Comparison of ENCODE assay signal across 9 cellular contexts in the genomic region with DNA sequence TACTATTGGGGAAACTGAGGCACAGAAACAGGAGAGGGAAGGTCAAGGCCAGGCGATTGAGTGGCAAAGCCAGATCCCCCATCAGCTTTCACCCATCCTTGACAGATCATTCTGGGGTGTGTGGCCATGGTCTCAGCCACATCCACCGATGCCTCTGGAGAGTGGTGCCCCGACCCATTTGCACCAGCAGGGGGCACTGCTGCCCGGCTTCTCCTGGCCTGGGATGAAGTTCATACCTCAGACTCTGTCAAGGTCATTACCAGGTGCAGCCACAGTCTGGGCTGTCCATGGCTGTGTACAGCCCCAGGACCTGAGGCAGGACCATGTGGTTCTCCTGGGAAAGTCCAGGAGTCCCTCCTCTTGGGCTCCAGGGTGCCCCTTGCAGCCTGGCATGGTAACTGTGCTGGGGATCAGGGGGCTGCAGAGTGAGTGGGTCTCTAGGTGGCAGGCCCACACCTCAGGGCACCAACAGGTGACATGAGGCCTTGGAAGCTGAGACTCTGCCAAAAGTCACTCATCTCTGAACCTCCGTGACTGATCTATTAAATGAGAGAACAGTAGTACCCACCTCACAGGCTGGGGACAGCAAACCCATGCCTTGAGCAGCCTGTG.
A peak's percentile ranks its signal among the peaks of the same experiment; 100 is the strongest.
DNase-seq lines count a peak whose midpoint lies in the region; ATAC-seq, FAIRE-seq and TF ChIP-seq lines count a peak whose summit lies in the region.
"Had no signal": no experiment of that assay in that cellular context is flagged by ENCODE, and none has a peak within 500 bp of the region (broad histone marks: within the 10 kb centered on the region; RNA-seq: fewer than 3 reads in every experiment).

No MANE protein-coding gene starts in this region.

- DNase-seq in D721Med (ENCODE audit: insufficient read length, low spot score) (peak; percentile 94), SJCRH30 (peak; percentile 34 to 69), cardiac muscle cell (ENCODE audit: low read depth in 1 of 2, low spot score in 1 of 2) (peak; percentile 49 to 85), retinal pigment epithelial cell (ENCODE audit: low read depth) (no peak), T1000 (lab: John Stamatoyannopoulos, UW) (no peak)
- peak; percentile 56 to 69 (median 59) for DNase-seq in activated naive CD4-positive, alpha-beta T cell (lab: John Stamatoyannopoulos, UW)

- H3K4me3 ChIP-seq in SJCRH30 (no peak overlapping the region), cardiac muscle cell (no peak overlapping the region), retinal pigment epithelial cell (ENCODE audit: low read length) (no peak overlapping the region)

- no peak overlapping the region for H3K27ac ChIP-seq in SJCRH30
- H3K27ac ChIP-seq in cardiac muscle cell, result no peak overlapping the region

- FAIRE-seq in D721Med (lab: Jason Lieb, UNC), result no peak
- FAIRE-seq: TTC549 had no signal

- H3K9me3 ChIP-seq in SJCRH30 (replicated peaks), result no peaks in the 10 kb centered on the region
- H3K9me3 ChIP-seq in cardiac muscle cell (ENCODE audit: low read depth), result no peaks in the 10 kb centered on the region

- H3K4me1 ChIP-seq in SJCRH30, result no peaks in the 10 kb centered on the region
- H3K4me1 ChIP-seq in cardiac muscle cell (ENCODE audit: low read depth), result peaks cover 19% of the 10 kb centered on the region

- ATAC-seq in HG02981 (IDR thresholded peaks at IDR 0.05; ENCODE audit: unreplicated experiment) (peak; percentile 63), GM18858 (IDR thresholded peaks at IDR 0.05; ENCODE audit: unreplicated experiment) (no peak)

- TF ChIP-seq CTCF in D721Med (IDR thresholded peaks at IDR 0.05; ENCODE audit: insufficient read depth, missing control alignments) (peak; percentile 70), cardiac muscle cell (IDR thresholded peaks at IDR 0.05; ENCODE audit: low read depth, low read length) (peak; percentile 82), retinal pigment epithelial cell (conservative IDR thresholded peaks at IDR 0.05; ENCODE audit: low read depth, low read length) (peak; percentile 89)

- no peaks in the 10 kb centered on the region for H3K36me3 ChIP-seq in SJCRH30
- no peaks in the 10 kb centered on the region for H3K36me3 ChIP-seq in cardiac muscle cell

- H3K27me3 ChIP-seq in SJCRH30, result no peaks in the 10 kb centered on the region
- peaks cover 3% of the 10 kb centered on the region for H3K27me3 ChIP-seq in cardiac muscle cell

Comparison
In these comparisons a context has a peak if more than half of its experiments do, and no peak if none do; other contexts are left out.
1. DNase-seq: peak in D721Med (single experiment), SJCRH30 (2 of 2), activated naive CD4-positive, alpha-beta T cell (4 of 4) and cardiac muscle cell (2 of 2); none in retinal pigment epithelial cell (single experiment) and T1000 (single experiment).
2. Peak in every context shown above with its lines, with median percentiles within 50 percentile points of each other: CTCF ChIP-seq.